8 cellular contexts compared by ENCODE assay signal in genomic region chr19:17125728-17126677, GRCh38. TPM values are rescaled to one million over a fixed set of nuclear protein-coding genes. Genes with fewer than 3 reads are reported as not detected.
DNase-seq lines count a peak whose midpoint lies in the region; ATAC-seq, FAIRE-seq and TF ChIP-seq lines count a peak whose summit lies in the region.

No MANE protein-coding gene starts in this region.

- H3K27ac Mint-ChIP-seq in activated CD8-positive, alpha-beta memory T cell treated with anti-CD3 and anti-CD28 coated beads, Interleukin-2, amount 10 ng/mL, durations not matched to agents 7 days and 5 days: peak overlapping the region; percentile 99

- H3K27ac ChIP-seq in DND-41 (ENCODE audit: low read length): peak overlapping the region; percentile 83
- H3K27ac ChIP-seq in esophagus muscularis mucosa (replicated peaks in 1 of 4): peak overlapping the region; percentile 35 to 69 (median 62)
- peak overlapping the region in 2 of 4 donors; percentile 39 to 50 for H3K27ac ChIP-seq in pancreas
- H3K27ac ChIP-seq in tibial artery: peak overlapping the region; percentile 84 to 89

- DNase-seq in DND-41 (peak; percentile 71), NAMALWA (ENCODE audit: low spot score) (peak; percentile 66), esophagus muscularis mucosa (ENCODE audit: extremely low spot score) (no peak), pancreas (peak in 3 of 6 donors; percentile 50 to 70 (median 56)), tibial artery (peak; percentile 85 to 94), RKO (ENCODE audit: low spot score) (no peak)
- DNase-seq in activated CD8-positive, alpha-beta memory T cell treated with anti-CD3 and anti-CD28 coated beads, Interleukin-2, amount 10 ng/mL, durations not matched to agents 7 days and 5 days: peak; percentile 95

- 51% methylated on average over 22 of the region's 23 CpGs for WGBS in esophagus muscularis mucosa
- WGBS in pancreas, 2 donors: 81 to 82% methylated on average over 23 of the region's 23 CpGs

- peak overlapping the region; percentile 78 for H3K4me3 Mint-ChIP-seq in activated CD8-positive, alpha-beta memory T cell treated with anti-CD3 and anti-CD28 coated beads, Interleukin-2, amount 10 ng/mL, durations not matched to agents 7 days and 5 days

- peaks cover 19% of the 10 kb centered on the region for H3K4me1 ChIP-seq in DND-41 (ENCODE audit: insufficient read depth, low read length)
- peaks cover 15 to 28% (median 19%) of the 10 kb centered on the region in 4 donors for H3K4me1 ChIP-seq in esophagus muscularis mucosa
- no peaks in the 10 kb centered on the region for H3K4me1 ChIP-seq in pancreas
- H3K4me1 ChIP-seq in tibial artery: peaks cover 0 to 54% (median 32%) of the 10 kb centered on the region in 4 donors

- H2AFZ ChIP-seq in DND-41 (ENCODE audit: low read depth, low read length): no peak overlapping the region

- peak overlapping the region; percentile 57 for H3K4me2 ChIP-seq in DND-41 (ENCODE audit: insufficient read depth, low read length)

- CTCF ChIA-PET in activated CD8-positive, alpha-beta memory T cell treated with anti-CD3 and anti-CD28 coated beads, Interleukin-2, amount 10 ng/mL, durations not matched to agents 7 days and 5 days (lab: Charles Lee): interaction anchor here (0.7 to 2.6 kb wide), 18 partner anchors 10 to 166 kb away, joined by 3 to 20 read pairs (median 4); partner anchors contain the start of gene MYO9B

- no peaks in the 10 kb centered on the region for H3K27me3 ChIP-seq in DND-41 (ENCODE audit: insufficient read depth, low read length, poor library complexity)
- H3K27me3 ChIP-seq in esophagus muscularis mucosa: no peaks in the 10 kb centered on the region
- H3K27me3 ChIP-seq in pancreas: no peaks in the 10 kb centered on the region
- H3K27me3 ChIP-seq in tibial artery: no peaks in the 10 kb centered on the region

- peaks cover 43% of the 10 kb centered on the region for H3K36me3 Mint-ChIP-seq in activated CD8-positive, alpha-beta memory T cell treated with anti-CD3 and anti-CD28 coated beads, Interleukin-2, amount 10 ng/mL, durations not matched to agents 7 days and 5 days

- H4K20me1 ChIP-seq in DND-41 (ENCODE audit: insufficient read depth, low read length): peaks cover 16% of the 10 kb centered on the region; the same call in 1 of the 2 replicates

- peaks cover 43% of the 10 kb centered on the region for H3K79me2 ChIP-seq in DND-41 (ENCODE audit: insufficient read depth, low read length)

- H3K4me1 Mint-ChIP-seq in activated CD8-positive, alpha-beta memory T cell treated with anti-CD3 and anti-CD28 coated beads, Interleukin-2, amount 10 ng/mL, durations not matched to agents 7 days and 5 days: peaks cover 76% of the 10 kb centered on the region

- intact Hi-C loops in esophagus muscularis mucosa (cut with DNase I): no loop called here
- intact Hi-C loops in pancreas (cut with DNase I): no loop called here
- intact Hi-C loops in tibial artery (cut with DNase I; ENCODE audit: low total_unique reads): no loop called here

- no peak for TF ChIP-seq POLR2A in esophagus muscularis mucosa (IDR thresholded peaks at IDR 0.05; ENCODE audit: low read depth)

- H3K4me3 ChIP-seq in DND-41 (ENCODE audit: low read depth in 1 of 2, low read length in 2 of 2) (peak overlapping the region in 1 of 2 experiments; percentile 31; a peak in 1 of 4 replicates), esophagus muscularis mucosa (peak overlapping the region in 2 of 4 donors; percentile 12 to 18), pancreas (no peak overlapping the region), tibial artery (peak overlapping the region in 1 of 2 donors; percentile 32)

- H3K9me3 ChIP-seq in DND-41 (ENCODE audit: insufficient read depth, low read length, severe bottlenecking) (no peaks in the 10 kb centered on the region), esophagus muscularis mucosa (no peaks in the 10 kb centered on the region), pancreas (no peaks in the 10 kb centered on the region), tibial artery (no peaks in the 10 kb centered on the region)

- no peak for FAIRE-seq in pancreas (lab: Jason Lieb, UNC)

- no peak for TF ChIP-seq EP300 in esophagus muscularis mucosa (IDR thresholded peaks at IDR 0.05)

- no peak for TF ChIP-seq CTCF in DND-41 (IDR thresholded peaks at IDR 0.05; ENCODE audit: borderline replicate concordance, extremely low read depth, low read length, poor library complexity, severe bottlenecking)
- TF ChIP-seq CTCF in esophagus muscularis mucosa (IDR thresholded peaks at IDR 0.05): no peak
- no peak for TF ChIP-seq CTCF in pancreas (IDR thresholded peaks at IDR 0.05)
- no peak for TF ChIP-seq CTCF in tibial artery (IDR thresholded peaks at IDR 0.05)

- peaks cover 2% of the 10 kb centered on the region for H3K9me3 Mint-ChIP-seq in activated CD8-positive, alpha-beta memory T cell treated with anti-CD3 and anti-CD28 coated beads, Interleukin-2, amount 10 ng/mL, durations not matched to agents 7 days and 5 days (ENCODE audit: low read depth)

- H3K36me3 ChIP-seq in DND-41 (ENCODE audit: insufficient read depth, low read length) (peaks cover 36% of the 10 kb centered on the region), esophagus muscularis mucosa (peaks cover 0 to 30% (median 10%) of the 10 kb centered on the region in 4 donors), pancreas (no peaks in the 10 kb centered on the region), tibial artery (peaks cover 0 to 9% (median 0%) of the 10 kb centered on the region in 3 donors)

- ATAC-seq in DND-41 (ENCODE audit: insufficient read depth, low read depth) (peak; percentile 85), GM21576 (IDR thresholded peaks at IDR 0.05; ENCODE audit: unreplicated experiment) (peak; percentile 70), pancreas (peak in 3 of 4 donors; percentile 62 to 80 (median 76))
- ATAC-seq in activated CD8-positive, alpha-beta memory T cell treated with anti-CD3 and anti-CD28 coated beads, Interleukin-2, amount 10 ng/mL, durations not matched to agents 7 days and 5 days: peak; percentile 91

- H3K27me3 Mint-ChIP-seq in activated CD8-positive, alpha-beta memory T cell treated with anti-CD3 and anti-CD28 coated beads, Interleukin-2, amount 10 ng/mL, durations not matched to agents 7 days and 5 days: no peaks in the 10 kb centered on the region

- H3K9ac ChIP-seq in DND-41 (ENCODE audit: low read depth, low read length): peak overlapping the region; percentile 46

RNA-seq across cellular contexts. Expression of gene MYO9B, which starts 50.4 kb away (rescaled TPM):
- 100 to 1,000 TPM; 280 to 356 TPM for total RNA-seq in activated CD8-positive, alpha-beta memory T cell treated with anti-CD3 and anti-CD28 coated beads, Interleukin-2, amount 10 ng/mL, durations not matched to agents 7 days and 5 days
- total RNA-seq in esophagus muscularis mucosa (10 to 100 TPM; 52.6 to 73.3 (median 57.7) TPM), pancreas (10 to 100 TPM; 16.6 to 49.2 (median 20.8) TPM)
- polyA plus RNA-seq in pancreas: 10 to 100 TPM; 40.9 to 53.4 TPM

RNA-seq across cellular contexts. Expression of gene HAUS8, which starts 50.8 kb away (rescaled TPM):
- total RNA-seq in activated CD8-positive, alpha-beta memory T cell treated with anti-CD3 and anti-CD28 coated beads, Interleukin-2, amount 10 ng/mL, durations not matched to agents 7 days and 5 days: 10 to 100 TPM; 62.1 to 73.0 TPM
- total RNA-seq in esophagus muscularis mucosa (1 to 10 TPM; 3.3 to 6.6 (median 4.6) TPM), pancreas (1 to 10 TPM; 2.0 to 5.6 (median 2.1) TPM)
- polyA plus RNA-seq in pancreas: 10 to 100 TPM in 1 of 2 donors, 1 to 10 TPM in 1; 6.5 to 12.0 TPM

Comparison
In these comparisons a context has a peak if more than half of its experiments do, and no peak if none do; other contexts are left out.
1. DNase-seq: peak in DND-41 (single experiment), NAMALWA (single experiment), activated CD8-positive, alpha-beta memory T cell treated with anti-CD3 and anti-CD28 coated beads, Interleukin-2, amount 10 ng/mL, durations not matched to agents 7 days and 5 days (single experiment) and tibial artery (2 of 2); none in esophagus muscularis mucosa (single experiment) and RKO (single experiment).
2. RNA of gene HAUS8, which starts 50.8 kb away (total RNA-seq): 62.1 to 73.0 TPM in activated CD8-positive, alpha-beta memory T cell treated with anti-CD3 and anti-CD28 coated beads, Interleukin-2, amount 10 ng/mL, durations not matched to agents 7 days and 5 days; 3.3 to 6.6 TPM in esophagus muscularis mucosa and 2.0 to 5.6 TPM in pancreas; every median in the first group is over 4 times any median in the second.
3. Peak in every context shown above with its lines, with median percentiles within 50 percentile points of each other: ATAC-seq.